8 cellular contexts compared by ENCODE assay signal in genomic region chr15:74889390-74889881, GRCh38. TPM values are rescaled to one million over a fixed set of nuclear protein-coding genes. Genes with fewer than 3 reads are reported as not detected.
DNase-seq lines count a peak whose midpoint lies in the region; ATAC-seq and TF ChIP-seq lines count a peak whose summit lies in the region.

No MANE protein-coding gene starts in this region.

- H3K27me3 ChIP-seq in Peyer's patch = no peaks in the 10 kb centered on the region
- H3K27me3 ChIP-seq in lung (ENCODE audit: control insufficient read depth, insufficient read depth) = no peaks in the 10 kb centered on the region

- H3K27ac Mint-ChIP-seq in dendritic cell treated with granulocyte-macrophage colony-stimulating factor and Interleukin-4, amounts not matched to agents 40 ng/mL and 50 ng/mL, for 4 days = peak overlapping the region; percentile 78
- peak overlapping the region; percentile 66 for H3K27ac Mint-ChIP-seq in type B pancreatic cell

- H3K27me3 Mint-ChIP-seq in dendritic cell treated with granulocyte-macrophage colony-stimulating factor and Interleukin-4, amounts not matched to agents 40 ng/mL and 50 ng/mL, for 4 days = no peaks in the 10 kb centered on the region
- H3K27me3 Mint-ChIP-seq in type B pancreatic cell = no peaks in the 10 kb centered on the region

- intact Hi-C loops in dendritic cell treated with granulocyte-macrophage colony-stimulating factor and Interleukin-4, amounts not matched to agents 40 ng/mL and 50 ng/mL, for 4 days (cut with micrococcal nuclease) = no loop called here

- H3K4me1 Mint-ChIP-seq in dendritic cell treated with granulocyte-macrophage colony-stimulating factor and Interleukin-4, amounts not matched to agents 40 ng/mL and 50 ng/mL, for 4 days (ENCODE audit: low read depth) = peaks cover 70% of the 10 kb centered on the region
- H3K4me1 Mint-ChIP-seq in type B pancreatic cell (ENCODE audit: unreplicated experiment) = peaks cover 17% of the 10 kb centered on the region

- WGBS in lung, 2 donors = 12 to 19% methylated on average over 8 of the region's 8 CpGs

- peaks cover 41% of the 10 kb centered on the region for H3K36me3 Mint-ChIP-seq in dendritic cell treated with granulocyte-macrophage colony-stimulating factor and Interleukin-4, amounts not matched to agents 40 ng/mL and 50 ng/mL, for 4 days (ENCODE audit: low read depth)
- peaks cover 5% of the 10 kb centered on the region for H3K36me3 Mint-ChIP-seq in type B pancreatic cell

- ATAC-seq in lung (ENCODE audit: insufficient read depth, low FRiP score) (peak; percentile 24), GM21737 (IDR thresholded peaks at IDR 0.05; ENCODE audit: unreplicated experiment) (no peak)

- TF ChIP-seq CTCF in HEK293 (tag by site-specific recombination; IDR thresholded peaks at IDR 0.05) = no peak
- no peak for TF ChIP-seq CTCF in Peyer's patch (IDR thresholded peaks at IDR 0.05)
- no peak for TF ChIP-seq CTCF in lung (IDR thresholded peaks at IDR 0.05; ENCODE audit: control extremely low read depth, extremely low read depth)
- peak; percentile 23 for TF ChIP-seq CTCF in type B pancreatic cell (conservative IDR thresholded peaks at IDR 0.05)

- POLR2A ChIA-PET in HEK293 (lab: Yijun Ruan, JAX) = interaction anchor here (1.0 to 2.8 kb wide), 10 partner anchors 12 to 134 kb away, joined by 3 to 25 read pairs (median 4); partner anchors contain the start of genes COX5A, CSK, FAM219B and PPCDC

- DNase-seq in D341Med (ENCODE audit: low spot score) = peak; percentile 55
- peak in 1 of 3 donors; percentile 61 for DNase-seq in Peyer's patch
- no peak for DNase-seq in lung (ENCODE audit: low spot score)
- DNase-seq in type B pancreatic cell (ENCODE audit: extremely low spot score, unreplicated experiment) = no peak
- no peak for DNase-seq in OCI-M1 (lab: John Stamatoyannopoulos, UW)

- H3K9me3 ChIP-seq in HEK293 (ENCODE audit: control insufficient read depth, insufficient read depth, low read depth, low read length) (no peaks in the 10 kb centered on the region), Peyer's patch (no peaks in the 10 kb centered on the region), lung (ENCODE audit: control insufficient read depth in 2 of 2, insufficient read depth in 1 of 2, low read length in 1 of 2) (no peaks in the 10 kb centered on the region)

- peaks cover 12 to 29% of the 10 kb centered on the region in 2 experiments; a peak in 2 of 3 replicates for H3K36me3 ChIP-seq in HEK293 (ENCODE audit: control insufficient read depth in 2 of 2, insufficient read depth in 1 of 2, low read length in 2 of 2)
- peaks cover 0 to 13% (median 0%) of the 10 kb centered on the region in 3 donors for H3K36me3 ChIP-seq in Peyer's patch
- peaks cover 0 to 12% of the 10 kb centered on the region in 2 donors for H3K36me3 ChIP-seq in lung (ENCODE audit: control insufficient read depth in 2 of 2, insufficient read depth in 2 of 2, low read length in 2 of 2)

- no peaks in the 10 kb centered on the region for H3K9me3 Mint-ChIP-seq in dendritic cell treated with granulocyte-macrophage colony-stimulating factor and Interleukin-4, amounts not matched to agents 40 ng/mL and 50 ng/mL, for 4 days
- no peaks in the 10 kb centered on the region for H3K9me3 Mint-ChIP-seq in type B pancreatic cell

- H3K27ac ChIP-seq in HEK293 (ENCODE audit: extremely low read depth, low read depth, low read length) = peak overlapping the region; percentile 66; the same call in 1 of the 2 replicates
- H3K27ac ChIP-seq in Peyer's patch = peak overlapping the region; percentile 71 to 90 (median 86)
- peak overlapping the region; percentile 59 to 74 for H3K27ac ChIP-seq in lung (ENCODE audit: low read depth in 1 of 2, low read length in 1 of 2)

- no peak for TF ChIP-seq POLR2A in Peyer's patch (IDR thresholded peaks at IDR 0.05)

- peak overlapping the region; percentile 83 for H3K4me3 Mint-ChIP-seq in dendritic cell treated with granulocyte-macrophage colony-stimulating factor and Interleukin-4, amounts not matched to agents 40 ng/mL and 50 ng/mL, for 4 days
- H3K4me3 Mint-ChIP-seq in type B pancreatic cell = peak overlapping the region; percentile 90

- H3K4me3 ChIP-seq in HEK293 (ENCODE audit: low read depth, low read length) (peak overlapping the region; percentile 75), Peyer's patch (peak overlapping the region; percentile 61 to 89 (median 75)), lung (peak overlapping the region; percentile 84)

- H3K4me1 ChIP-seq in HEK293 (ENCODE audit: control insufficient read depth, insufficient read depth, low read length) (peaks cover 4% of the 10 kb centered on the region; the same call in 1 of the 2 replicates), Peyer's patch (peaks cover 0 to 40% (median 7%) of the 10 kb centered on the region in 4 donors), lung (ENCODE audit: control insufficient read depth in 2 of 2, insufficient read depth in 2 of 2, low read length in 2 of 2) (peaks cover 0 to 6% of the 10 kb centered on the region in 2 donors)

- CTCF ChIA-PET in HEK293 (lab: Yijun Ruan, JAX) = interaction anchor here (1.0 to 7.7 kb wide), 4 partner anchors 13 to 61 kb away, joined by 3 to 57 read pairs (median 4); partner anchors contain the start of gene FAM219B

TF ChIP-seq in HEK293, 187 proteins besides CTCF, POLR2A, EP300 and RAD21 (continues in another document):
- TF ChIP-seq ZNF544 (tag by site-specific recombination; IDR thresholded peaks at IDR 0.05) (no peak), ZNF341 (tag by site-specific recombination; IDR thresholded peaks at IDR 0.05; ENCODE audit: low read depth) (peak; percentile 84), SP7 (tag by site-specific recombination; IDR thresholded peaks at IDR 0.05) (no peak), WT1 (tag by site-specific recombination; IDR thresholded peaks at IDR 0.05) (peak; percentile 82; the same call in 1 of the 2 replicates), ZNF202 (tag by site-specific recombination; IDR thresholded peaks at IDR 0.05; ENCODE audit: borderline replicate concordance) (no peak), KLF1 (tag by site-specific recombination; IDR thresholded peaks at IDR 0.05) (0 out of 2 replicates have a peak, but pooled peaks have one; percentile 22), ZBTB6 (tag by site-specific recombination; IDR thresholded peaks at IDR 0.05) (no peak), ZNF704 (tag by site-specific recombination; IDR thresholded peaks at IDR 0.05) (no peak), SP2 (tag by site-specific recombination; IDR thresholded peaks at IDR 0.05) (peak; percentile 73), GFI1B (tag by site-specific recombination; IDR thresholded peaks at IDR 0.05) (no peak), ZNF501 (tag by site-specific recombination; IDR thresholded peaks at IDR 0.05) (no peak), ZFHX2 (tag by site-specific recombination; conservative IDR thresholded peaks at IDR 0.05) (peak; percentile 20; the same call in 1 of the 2 replicates), ZNF366 (tag by site-specific recombination; conservative IDR thresholded peaks at IDR 0.05) (peak; percentile 59; the same call in 1 of the 2 replicates), ZNF776 (tag by site-specific recombination; IDR thresholded peaks at IDR 0.05; ENCODE audit: borderline replicate concordance) (no peak), ZNF548 (tag by site-specific recombination; IDR thresholded peaks at IDR 0.05) (no peak), EGR2 (tag by site-specific recombination; IDR thresholded peaks at IDR 0.05; ENCODE audit: low read depth) (peak; percentile 58; the same call in 1 of the 2 replicates), SALL2 (tag by site-specific recombination; IDR thresholded peaks at IDR 0.05; ENCODE audit: borderline replicate concordance) (no peak), ZBTB17 (tag by site-specific recombination; IDR thresholded peaks at IDR 0.05) (peak; percentile 56; the same call in 1 of the 2 replicates)

RNA-seq across cellular contexts. Expression of gene MPI, which starts 0.4 kb away (rescaled TPM):
- total RNA-seq in Peyer's patch (100 to 1,000 TPM in 3 of 4 donors, 10 to 100 TPM in 1; 52.0 to 221 (median 174) TPM), lung (10 to 100 TPM; 28.5 to 42.4 TPM), type B pancreatic cell (ENCODE audit: low replicate concordance) (32.7 and 50.3 TPM in 2 replicates)
- 10 to 100 TPM; 13.7 to 31.7 TPM for polyA plus RNA-seq in lung

RNA-seq across cellular contexts. Expression of gene SCAMP2, which starts 16.3 kb away (rescaled TPM):
- total RNA-seq in Peyer's patch (100 to 1,000 TPM in 3 of 4 donors, 10 to 100 TPM in 1; 60.2 to 206 (median 151) TPM), lung (100 to 1,000 TPM in 1 of 2 donors, 10 to 100 TPM in 1; 51.2 to 122 TPM), type B pancreatic cell (ENCODE audit: low replicate concordance) (58.0 and 100 TPM in 2 replicates)
- polyA plus RNA-seq in lung = 100 to 1,000 TPM in 1 of 2 donors, 10 to 100 TPM in 1; 62.7 to 103 TPM

RNA-seq across cellular contexts. Expression of gene FAM219B, which starts 17.2 kb away (rescaled TPM):
- total RNA-seq in Peyer's patch (10 to 100 TPM; 48.7 to 76.5 (median 57.6) TPM), lung (10 to 100 TPM; 49.7 to 88.4 TPM), type B pancreatic cell (ENCODE audit: low replicate concordance) (112 and 117 TPM in 2 replicates)
- polyA plus RNA-seq in lung = 10 to 100 TPM; 32.4 to 35.3 TPM

RNA-seq across cellular contexts. Expression of gene ULK3, which starts 46.5 kb away (rescaled TPM):
- total RNA-seq in Peyer's patch (100 to 1,000 TPM; 194 to 508 (median 288) TPM), lung (10 to 100 TPM; 20.6 to 46.8 TPM), type B pancreatic cell (ENCODE audit: low replicate concordance) (44.9 and 46.4 TPM in 2 replicates)
- 10 to 100 TPM; 30.6 to 54.5 TPM for polyA plus RNA-seq in lung

RNA-seq across cellular contexts. Expression of gene COX5A, which starts 48.4 kb away (rescaled TPM):
- total RNA-seq in Peyer's patch (100 to 1,000 TPM in 3 of 4 donors, 10 to 100 TPM in 1; 59.4 to 326 (median 195) TPM), lung (100 to 1,000 TPM in 1 of 2 donors, 10 to 100 TPM in 1; 70.7 to 163 TPM), type B pancreatic cell (ENCODE audit: low replicate concordance) (248 and 307 TPM in 2 replicates)
- 100 to 1,000 TPM; 233 to 301 TPM for polyA plus RNA-seq in lung
